Comparison of ENCODE assay signal across 17 cellular contexts in genomic region chr14:67562776-67563150, GRCh38. TPM values are rescaled to one million over a fixed set of nuclear protein-coding genes. Genes with fewer than 3 reads are reported as not detected.
DNase-seq lines count a peak whose midpoint lies in the region; ATAC-seq and TF ChIP-seq lines count a peak whose summit lies in the region.
"Had no signal": no experiment of that assay in that cellular context is flagged by ENCODE, and none has a peak within 500 bp of the region (broad histone marks: within the 10 kb centered on the region; RNA-seq: fewer than 3 reads in every experiment).

No MANE protein-coding gene starts in this region.

- POLR2A ChIA-PET in Panc1 (lab: Charles Lee), result interaction anchor here (0.6 kb wide), 1 partner anchor 431 kb away, joined by 3 read pairs; no protein-coding TSS in a partner anchor

- no peak for ATAC-seq in Panc1
- ATAC-seq: GM12878 had no signal

- intact Hi-C loops in Panc1 (cut with micrococcal nuclease; ENCODE audit: unreplicated experiment), result no loop called here

- CTCF ChIA-PET in Panc1 (lab: Charles Lee), result interaction anchor here (0.7 kb wide), 1 partner anchor 133 kb away, joined by 6 read pairs; the partner anchor contains the start of gene RDH11

- TSS peak; percentile 52 for BruUV-seq in Panc1 (replicated peaks; lab: Mats Ljungman, UMichigan)

- H3K36me3 ChIP-seq in Panc1 (ENCODE audit: control insufficient read depth, insufficient read depth, low read length), result no peaks in the 10 kb centered on the region
- H3K36me3 ChIP-seq: BE2C had no signal

- DNase-seq in Panc1 (ENCODE audit: low read depth, low spot score) (no peak), chondrocyte (ENCODE audit: low spot score) (peak; percentile 61), substantia nigra (lab: John Stamatoyannopoulos, UW) (no peak), DMS153 treated with DMSO at 0.1 percent for 48 hours (lab: John Stamatoyannopoulos, UW; ENCODE audit: unreplicated experiment) (no peak), DMS79 treated with DMSO at 0.1 percent for 48 hours (lab: John Stamatoyannopoulos, UW) (no peak)
- no peak for DNase-seq in stimulated activated CD4-positive, alpha-beta T cell treated with anti-CD3 and anti-CD28 coated beads, Interleukin-4, amount 100 ng/mL, for 24 hours
- DNase-seq: ACHN; BE2C; C1 segment of cervical spinal cord; CD4-positive, CD25-positive, alpha-beta regulatory T cell; CD8-positive, alpha-beta memory T cell; COR-L47; DND-41; EL; GM23248 had no signal

- H3K4me3 ChIP-seq in Panc1 (ENCODE audit: low read depth in 2 of 2, low read length in 2 of 2), result no peak overlapping the region
- H3K4me3 ChIP-seq: GM12878, GM23248, HAP-1 had no signal

- H3K4me3 Mint-ChIP-seq in chondrocyte (ENCODE audit: unreplicated experiment), result no peak overlapping the region
- H3K4me3 Mint-ChIP-seq: CD4-positive, CD25-positive, alpha-beta regulatory T cell; CD8-positive, alpha-beta memory T cell had no signal

- H3K4me1 Mint-ChIP-seq in chondrocyte (ENCODE audit: low read depth), result no peaks in the 10 kb centered on the region
- H3K4me1 Mint-ChIP-seq: CD4-positive, CD25-positive, alpha-beta regulatory T cell; CD8-positive, alpha-beta memory T cell had no signal

- no peaks in the 10 kb centered on the region for H3K27me3 ChIP-seq in Panc1 (ENCODE audit: control insufficient read depth, insufficient read depth, low read length)
- H3K27me3 ChIP-seq: BE2C had no signal

- H3K27me3 Mint-ChIP-seq in chondrocyte (ENCODE audit: low read depth), result peaks cover 2% of the 10 kb centered on the region

- no peaks in the 10 kb centered on the region for H3K9me3 ChIP-seq in Panc1 (ENCODE audit: control insufficient read depth, insufficient read depth, low read depth, low read length)
- H3K9me3 ChIP-seq: BE2C, HAP-1 had no signal

- H3K27ac Mint-ChIP-seq in chondrocyte (ENCODE audit: unreplicated experiment), result no peak overlapping the region
- H3K27ac Mint-ChIP-seq: CD4-positive, CD25-positive, alpha-beta regulatory T cell; CD8-positive, alpha-beta memory T cell had no signal

- no peaks in the 10 kb centered on the region for H3K4me1 ChIP-seq in Panc1 (ENCODE audit: control insufficient read depth, insufficient read depth, low read length)
- H3K4me1 ChIP-seq: BE2C had no signal

- H3K36me3 Mint-ChIP-seq in chondrocyte (ENCODE audit: low read depth), result peaks cover 2% of the 10 kb centered on the region
- H3K36me3 Mint-ChIP-seq: CD4-positive, CD25-positive, alpha-beta regulatory T cell; CD8-positive, alpha-beta memory T cell had no signal

- H3K27ac ChIP-seq in Panc1 (ENCODE audit: low read length) (no peak overlapping the region), substantia nigra (ENCODE audit: low read depth, low read length, poor library complexity, severe bottlenecking) (peak overlapping the region; percentile 49)
- H3K27ac ChIP-seq: GM23248 had no signal

- TF ChIP-seq CTCF in Panc1 (IDR thresholded peaks at IDR 0.05) (no peak), chondrocyte (IDR thresholded peaks at IDR 0.05) (no peak)

- in situ Hi-C loops in Panc1 (cut with HindIII; ENCODE audit: low pct_unique_long_range_greater_than_20kb, low sequenced_read_pairs), result no loop called here

- no peaks in the 10 kb centered on the region for H3K9me3 Mint-ChIP-seq in chondrocyte (ENCODE audit: low read depth)
- H3K9me3 Mint-ChIP-seq: CD4-positive, CD25-positive, alpha-beta regulatory T cell; CD8-positive, alpha-beta memory T cell had no signal

RNA-seq across cellular contexts. Expression of gene PLEKHH1, which starts 29.7 kb away (rescaled TPM):
- total RNA-seq in Panc1 (2021; ENCODE audit: unreplicated experiment) (6.7 TPM), chondrocyte (0.65 to 2.8 TPM (median 1.1 TPM) in 3 replicates)
- polyA plus RNA-seq in Panc1 (2012; ENCODE audit: insufficient read length), result 3.1 TPM
- polyA plus RNA-seq: CD8-positive, alpha-beta memory T cell had no signal

RNA-seq across cellular contexts. Expression of gene PIGH, which starts 37.3 kb away (rescaled TPM):
- total RNA-seq in Panc1 (2021; ENCODE audit: unreplicated experiment), result 13.3 TPM
- polyA plus RNA-seq in Panc1 (2012; ENCODE audit: insufficient read length), result 10.0 TPM
- total RNA-seq in chondrocyte, result 16.3 to 19.0 TPM (median 16.9 TPM) in 3 replicates

RNA-seq across cellular contexts. Expression of gene ARG2, which starts 57.0 kb away (rescaled TPM):
- total RNA-seq in Panc1 (2021; ENCODE audit: unreplicated experiment) (1.1 TPM), chondrocyte (2.8 to 11.1 TPM (median 10.9 TPM) in 3 replicates)
- 0.48 TPM for polyA plus RNA-seq in Panc1 (2012; ENCODE audit: insufficient read length)
